In genomic region chr12:24947541-24948451, GRCh38 we compare ENCODE assay signal across 8 cellular contexts. TPM values are rescaled to one million over a fixed set of nuclear protein-coding genes. Genes with fewer than 3 reads are reported as not detected.
DNase-seq lines count a peak whose midpoint lies in the region; ATAC-seq and TF ChIP-seq lines count a peak whose summit lies in the region.

No MANE protein-coding gene starts in this region.

- H3K27ac Mint-ChIP-seq in activated naive CD8-positive, alpha-beta T cell = peak overlapping the region; percentile 98

- no peak for DNase-seq in AG04449 (ENCODE audit: low read depth, low spot score)
- no peak for DNase-seq in H7
- DNase-seq in lower leg skin (ENCODE audit: low spot score in 2 of 2) = no peak
- no peak for DNase-seq in SHP77 treated with DMSO at 0.1 percent for 48 hours (lab: John Stamatoyannopoulos, UW)
- DNase-seq in DMS79 treated with DMSO at 0.1 percent for 48 hours (lab: John Stamatoyannopoulos, UW) = no peak
- no peak for DNase-seq in DMS53 treated with DMSO at 0.1 percent for 48 hours (lab: John Stamatoyannopoulos, UW; ENCODE audit: unreplicated experiment)

- H3K4me3 ChIP-seq in AG04449 (ENCODE audit: low read depth, low read length) = peak overlapping the region; percentile 68
- H3K4me3 ChIP-seq in H7 (ENCODE audit: insufficient read depth, low read depth, low read length) = peak overlapping the region; percentile 65
- H3K4me3 ChIP-seq in lower leg skin (ENCODE audit: low read depth, poor library complexity, severe bottlenecking) = peak overlapping the region; percentile 44

- intact Hi-C loops in lower leg skin (cut with DNase I; ENCODE audit: low total_unique reads) = no loop called here

- H3K27me3 ChIP-seq in H7 (ENCODE audit: control insufficient read depth, insufficient read depth, low read length) = no peaks in the 10 kb centered on the region

- peaks cover 32% of the 10 kb centered on the region for H3K4me1 Mint-ChIP-seq in activated naive CD8-positive, alpha-beta T cell (ENCODE audit: low read depth)

- peak overlapping the region; percentile 94 for H3K4me3 Mint-ChIP-seq in activated naive CD8-positive, alpha-beta T cell

- CTCF ChIA-PET in AG04449 (lab: Yijun Ruan, JAX) = interaction anchor here (0.7 to 2.9 kb wide), 5 partner anchors 10 to 207 kb away, joined by 3 to 9 read pairs (median 3); no protein-coding TSS in a partner anchor

- TF ChIP-seq CTCF in AG04449 (IDR thresholded peaks at IDR 0.05; ENCODE audit: insufficient read depth, low read length, missing control alignments) (no peak), lower leg skin (IDR thresholded peaks at IDR 0.05) (no peak)

- H3K36me3 Mint-ChIP-seq in activated naive CD8-positive, alpha-beta T cell = no peaks in the 10 kb centered on the region

- H3K36me3 ChIP-seq in H7 (replicated peaks; ENCODE audit: control insufficient read depth, insufficient read depth, low read length) = no peaks in the 10 kb centered on the region

- no peak for ATAC-seq in HG02759 (IDR thresholded peaks at IDR 0.05; ENCODE audit: unreplicated experiment)

- TF ChIP-seq POLR2A in lower leg skin (IDR thresholded peaks at IDR 0.05) = no peak

- POLR2A ChIA-PET in AG04449 (lab: Yijun Ruan, JAX) = interaction anchor here (0.5 to 2.2 kb wide), 11 partner anchors 11 to 235 kb away, joined by 3 to 14 read pairs (median 4); no protein-coding TSS in a partner anchor

- 54 to 57% methylated on average over 12 of the region's 12 CpGs for WGBS in lower leg skin, 2 donors

- H3K27me3 Mint-ChIP-seq in activated naive CD8-positive, alpha-beta T cell = peaks cover 19% of the 10 kb centered on the region

- H3K9me3 Mint-ChIP-seq in activated naive CD8-positive, alpha-beta T cell (ENCODE audit: low read depth) = no peaks in the 10 kb centered on the region

RNA-seq across cellular contexts. Expression of gene BCAT1, which starts 1.1 kb away (rescaled TPM):
- total RNA-seq in H7 (2014; rRNA removed; shearing (Covaris generic)) = 150 and 157 TPM in 2 replicates
- total RNA-seq in lower leg skin = 1 to 10 TPM; 1.0 to 4.6 (median 2.8) TPM

Comparison
In these comparisons a context has a peak if more than half of its experiments do, and no peak if none do; other contexts are left out.
1. RNA of gene BCAT1, which starts 1.1 kb away (total RNA-seq): 150 to 157 TPM in H7; 1.0 to 4.6 TPM in lower leg skin; every median in the first group is over 10 times any median in the second.
2. Peak in every context shown above with its lines, with median percentiles within 50 percentile points of each other: H3K4me3 ChIP-seq.